8 cellular contexts compared by ENCODE assay signal in genomic region chr1:241423541-241424479, GRCh38.
DNase-seq lines count a peak whose midpoint lies in the region; ATAC-seq lines count a peak whose summit lies in the region.

No MANE protein-coding gene starts in this region.

- peaks cover 36 to 37% of the 10 kb centered on the region in 2 donors for H3K27me3 Mint-ChIP-seq in CD4-positive, alpha-beta memory T cell
- H3K27me3 Mint-ChIP-seq in central memory CD8-positive, alpha-beta T cell, result peaks cover 73% of the 10 kb centered on the region

- ATAC-seq in GM18907 (IDR thresholded peaks at IDR 0.05; ENCODE audit: unreplicated experiment) (peak; percentile 97), HG03064 (IDR thresholded peaks at IDR 0.05; ENCODE audit: low read depth, unreplicated experiment) (peak; percentile 89)
- ATAC-seq in central memory CD8-positive, alpha-beta T cell (replicated peaks; ENCODE audit: extremely low read depth, poor library complexity, severe bottlenecking), result peak; percentile 32
- peak; percentile 69 for ATAC-seq in stimulated activated naive CD8-positive, alpha-beta T cell treated with anti-CD3 and anti-CD28 coated beads, Interleukin-15, Interleukin-2, amounts not matched to agents 100 U/mL and 50 U/mL, for 24 hours

- H3K36me3 ChIP-seq in CD4-positive, alpha-beta memory T cell (ENCODE audit: insufficient read depth, low read length), result no peaks in the 10 kb centered on the region

- intact Hi-C loops in CD4-positive, alpha-beta memory T cell (cut with micrococcal nuclease), result no loop called here

- H3K27ac ChIP-seq in CD4-positive, alpha-beta memory T cell (ENCODE audit: low read depth, low read length), result no peak overlapping the region

- no peak overlapping the region for H3K4me3 ChIP-seq in CD4-positive, alpha-beta memory T cell (ENCODE audit: low read length in 2 of 2)

- H3K4me1 ChIP-seq in CD4-positive, alpha-beta memory T cell (ENCODE audit: insufficient read depth, low read length), result no peaks in the 10 kb centered on the region

- peak overlapping the region in 6 of 8 donors; percentile 19 to 80 (median 67) for H3K4me3 Mint-ChIP-seq in CD4-positive, alpha-beta memory T cell
- peak overlapping the region; percentile 42 for H3K4me3 Mint-ChIP-seq in central memory CD8-positive, alpha-beta T cell

- peaks cover 2 to 5% (median 3%) of the 10 kb centered on the region in 4 donors for H3K4me1 Mint-ChIP-seq in CD4-positive, alpha-beta memory T cell
- H3K4me1 Mint-ChIP-seq in central memory CD8-positive, alpha-beta T cell, result no peaks in the 10 kb centered on the region

- H3K27me3 ChIP-seq in CD4-positive, alpha-beta memory T cell (ENCODE audit: insufficient read depth, low read length), result no peaks in the 10 kb centered on the region

- H3K9me3 ChIP-seq in CD4-positive, alpha-beta memory T cell (ENCODE audit: control insufficient read depth in 1 of 2, low read length in 2 of 2), result no peaks in the 10 kb centered on the region

- no peak overlapping the region for H3K27ac Mint-ChIP-seq in CD4-positive, alpha-beta memory T cell
- H3K27ac Mint-ChIP-seq in central memory CD8-positive, alpha-beta T cell (ENCODE audit: low read depth), result no peak overlapping the region

- CTCF ChIA-PET in CD4-positive, alpha-beta memory T cell (lab: Charles Lee; ENCODE audit: partially characterized antibody), result no interaction called here

- DNase-seq in CD4-positive, alpha-beta memory T cell, result no peak
- DNase-seq in NCI-H82 treated with DMSO at 0.1 percent for 48 hours (lab: John Stamatoyannopoulos, UW; ENCODE audit: unreplicated experiment) (peak; percentile 21), kidney tubule cell (ENCODE audit: low spot score) (peak; percentile 47), activated gamma-delta T cell treated with Interleukin-2 at 50 U/mL for 16 hours (no peak)
- no peak for DNase-seq in central memory CD8-positive, alpha-beta T cell (ENCODE audit: low spot score in 2 of 2)
- peak; percentile 24 for DNase-seq in stimulated activated naive CD8-positive, alpha-beta T cell treated with anti-CD3 and anti-CD28 coated beads, Interleukin-15, Interleukin-2, amounts not matched to agents 100 U/mL and 50 U/mL, for 24 hours

- no peaks in the 10 kb centered on the region for H3K36me3 Mint-ChIP-seq in CD4-positive, alpha-beta memory T cell
- no peaks in the 10 kb centered on the region for H3K36me3 Mint-ChIP-seq in central memory CD8-positive, alpha-beta T cell (ENCODE audit: insufficient read depth)

- peaks cover 0 to 13% (median 9%) of the 10 kb centered on the region in 8 donors for H3K9me3 Mint-ChIP-seq in CD4-positive, alpha-beta memory T cell
- H3K9me3 Mint-ChIP-seq in central memory CD8-positive, alpha-beta T cell, result no peaks in the 10 kb centered on the region

- POLR2A ChIA-PET in CD4-positive, alpha-beta memory T cell (lab: Charles Lee; ENCODE audit: partially characterized antibody), result no interaction called here

Comparison
In these comparisons a context has a peak if more than half of its experiments do, and no peak if none do; other contexts are left out.
1. DNase-seq: peak in NCI-H82 treated with DMSO at 0.1 percent for 48 hours (single experiment), kidney tubule cell (single experiment) and stimulated activated naive CD8-positive, alpha-beta T cell treated with anti-CD3 and anti-CD28 coated beads, Interleukin-15, Interleukin-2, amounts not matched to agents 100 U/mL and 50 U/mL, for 24 hours (single experiment); none in CD4-positive, alpha-beta memory T cell (0 of 5), central memory CD8-positive, alpha-beta T cell (0 of 2) and activated gamma-delta T cell treated with Interleukin-2 at 50 U/mL for 16 hours (single experiment).
2. ATAC-seq: peak in every context shown above with its lines; median percentile 97 in GM18907; 89 in HG03064; 69 in stimulated activated naive CD8-positive, alpha-beta T cell treated with anti-CD3 and anti-CD28 coated beads, Interleukin-15, Interleukin-2, amounts not matched to agents 100 U/mL and 50 U/mL, for 24 hours; 32 in central memory CD8-positive, alpha-beta T cell.